18 cellular contexts compared by ENCODE assay signal in the genomic region with DNA sequence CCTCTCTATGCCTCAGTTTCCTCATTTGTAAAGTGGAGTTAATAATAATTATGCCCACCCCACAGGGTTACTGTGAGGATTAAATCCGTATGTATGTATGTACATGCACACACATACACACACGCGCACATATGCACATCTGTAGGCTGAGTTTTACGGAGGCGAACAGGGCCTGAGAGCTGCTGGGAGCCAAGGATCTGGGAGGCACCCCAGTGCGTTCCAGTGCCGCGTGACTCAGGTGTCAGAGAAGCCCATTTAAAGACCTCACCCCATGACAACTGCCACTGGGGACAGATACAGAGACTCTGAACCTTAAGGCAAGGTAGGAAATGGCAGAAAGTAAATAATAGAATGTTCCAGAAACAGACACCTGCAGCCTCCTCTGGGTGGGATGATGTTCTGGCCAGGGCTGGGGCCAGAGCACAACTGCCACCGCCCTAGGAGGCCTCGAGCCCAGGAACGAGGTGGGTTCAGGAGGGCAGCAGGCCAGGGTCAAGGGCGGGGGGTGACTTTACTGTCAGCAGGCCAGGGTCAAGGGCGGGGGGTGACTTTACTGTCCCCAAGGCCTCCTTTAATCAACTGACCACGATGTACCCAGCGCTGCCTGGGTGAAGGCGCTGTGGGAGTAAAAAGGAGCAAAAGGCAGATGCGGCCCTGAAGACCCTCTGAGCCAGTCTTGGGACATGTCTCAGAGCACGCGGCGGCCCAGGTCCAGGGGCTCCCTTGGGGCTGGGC.
"Had no signal": no experiment of that assay in that cellular context is flagged by ENCODE, and none has a peak within 500 bp of the region (broad histone marks: within the 10 kb centered on the region; RNA-seq: fewer than 3 reads in every experiment).

No MANE protein-coding gene starts in this region.

- H3K36me3 ChIP-seq: gastrocnemius medialis, heart right ventricle, prostate gland, thyroid gland, WERI-Rb-1 had no signal

- FAIRE-seq: colon had no signal

- ATAC-seq: gastrocnemius medialis had no signal

- H3K27ac Mint-ChIP-seq: activated naive CD8-positive, alpha-beta T cell treated with anti-CD3 and anti-CD28 coated beads for 36 hours; activated T-helper 1 cell treated with anti-CD3 and anti-CD28 coated beads, Interleukin-12 subunit alpha, Interleukin-12 subunit beta, Interleukin-2, Interleukin-4 antibody, amounts not matched to agents 30 ng/mL and 10 ng/mL and 1 ng/mL, durations not matched to agents 14 hours and 24 hours and 36 hours; nephron progenitor cell had no signal

- H3K4me3 Mint-ChIP-seq: activated naive CD8-positive, alpha-beta T cell treated with anti-CD3 and anti-CD28 coated beads for 36 hours; activated T-helper 1 cell treated with anti-CD3 and anti-CD28 coated beads, Interleukin-12 subunit alpha, Interleukin-12 subunit beta, Interleukin-2, Interleukin-4 antibody, amounts not matched to agents 30 ng/mL and 10 ng/mL and 1 ng/mL, durations not matched to agents 14 hours and 24 hours and 36 hours; immature natural killer cell; nephron progenitor cell had no signal

- H3K27me3 ChIP-seq: gastrocnemius medialis, heart right ventricle, thyroid gland had no signal

- DNase-seq: activated CD4-positive, alpha-beta T cell treated with anti-CD3 and anti-CD28 coated beads for 1 hour; activated CD8-positive, alpha-beta memory T cell treated with anti-CD3 and anti-CD28 coated beads for 24 hours; activated gamma-delta T cell treated with Interleukin-2 at 50 U/mL for 16 hours; activated naive CD8-positive, alpha-beta T cell treated with anti-CD3 and anti-CD28 coated beads for 36 hours; amniotic stem cell; gastrocnemius medialis; heart right ventricle; immature natural killer cell; nephron progenitor cell; occipital lobe; right cardiac atrium; stimulated activated naive CD4-positive, alpha-beta T cell; WERI-Rb-1 had no signal

- H3K4me1 ChIP-seq: gastrocnemius medialis had no signal

- H3K27ac ChIP-seq: gastrocnemius medialis, heart right ventricle, prostate gland, WERI-Rb-1 had no signal

- H3K4me3 ChIP-seq: gastrocnemius medialis, heart right ventricle, lung, prostate gland, thyroid gland had no signal

- H3K9me3 Mint-ChIP-seq: activated naive CD8-positive, alpha-beta T cell treated with anti-CD3 and anti-CD28 coated beads for 36 hours; activated T-helper 1 cell treated with anti-CD3 and anti-CD28 coated beads, Interleukin-12 subunit alpha, Interleukin-12 subunit beta, Interleukin-2, Interleukin-4 antibody, amounts not matched to agents 30 ng/mL and 10 ng/mL and 1 ng/mL, durations not matched to agents 14 hours and 24 hours and 36 hours; immature natural killer cell; nephron progenitor cell had no signal

- H3K27me3 Mint-ChIP-seq: activated naive CD8-positive, alpha-beta T cell treated with anti-CD3 and anti-CD28 coated beads for 36 hours had no signal

- H3K36me3 Mint-ChIP-seq: activated naive CD8-positive, alpha-beta T cell treated with anti-CD3 and anti-CD28 coated beads for 36 hours; immature natural killer cell had no signal

- H3K9me3 ChIP-seq: gastrocnemius medialis, heart right ventricle, prostate gland, thyroid gland had no signal
